1 cellular context compared by ENCODE assay signal in genomic region chr21:24225432-24225831, GRCh38.
TF ChIP-seq lines count a peak whose summit lies in the region.

No MANE protein-coding gene starts in this region.

TF ChIP-seq in SK-N-SH, 30 proteins besides CTCF, POLR2A, EP300 and RAD21:
- no peak for TF ChIP-seq EZH2phosphoT487 (IDR thresholded peaks at IDR 0.05; ENCODE audit: borderline replicate concordance, low read depth)
- TF ChIP-seq, protein P1, sequence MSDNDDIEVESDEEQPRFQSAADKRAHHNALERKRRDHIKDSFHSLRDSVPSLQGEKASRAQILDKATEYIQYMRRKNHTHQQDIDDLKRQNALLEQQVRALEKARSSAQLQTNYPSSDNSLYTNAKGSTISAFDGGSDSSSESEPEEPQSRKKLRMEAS (IDR thresholded peaks at IDR 0.05; ENCODE audit: low read depth): no peak
- TF ChIP-seq, protein P2, sequence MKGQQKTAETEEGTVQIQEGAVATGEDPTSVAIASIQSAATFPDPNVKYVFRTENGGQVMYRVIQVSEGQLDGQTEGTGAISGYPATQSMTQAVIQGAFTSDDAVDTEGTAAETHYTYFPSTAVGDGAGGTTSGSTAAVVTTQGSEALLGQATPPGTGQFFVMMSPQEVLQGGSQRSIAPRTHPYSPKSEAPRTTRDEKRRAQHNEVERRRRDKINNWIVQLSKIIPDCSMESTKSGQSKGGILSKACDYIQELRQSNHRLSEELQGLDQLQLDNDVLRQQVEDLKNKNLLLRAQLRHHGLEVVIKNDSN (IDR thresholded peaks at IDR 0.05; ENCODE audit: borderline replicate concordance, low read depth): no peak
- TF ChIP-seq NFIC (IDR thresholded peaks at IDR 0.05; ENCODE audit: borderline replicate concordance): no peak
- no peak for TF ChIP-seq MEF2A (IDR thresholded peaks at IDR 0.05; ENCODE audit: borderline replicate concordance, low read depth)
- TF ChIP-seq, protein P3, sequence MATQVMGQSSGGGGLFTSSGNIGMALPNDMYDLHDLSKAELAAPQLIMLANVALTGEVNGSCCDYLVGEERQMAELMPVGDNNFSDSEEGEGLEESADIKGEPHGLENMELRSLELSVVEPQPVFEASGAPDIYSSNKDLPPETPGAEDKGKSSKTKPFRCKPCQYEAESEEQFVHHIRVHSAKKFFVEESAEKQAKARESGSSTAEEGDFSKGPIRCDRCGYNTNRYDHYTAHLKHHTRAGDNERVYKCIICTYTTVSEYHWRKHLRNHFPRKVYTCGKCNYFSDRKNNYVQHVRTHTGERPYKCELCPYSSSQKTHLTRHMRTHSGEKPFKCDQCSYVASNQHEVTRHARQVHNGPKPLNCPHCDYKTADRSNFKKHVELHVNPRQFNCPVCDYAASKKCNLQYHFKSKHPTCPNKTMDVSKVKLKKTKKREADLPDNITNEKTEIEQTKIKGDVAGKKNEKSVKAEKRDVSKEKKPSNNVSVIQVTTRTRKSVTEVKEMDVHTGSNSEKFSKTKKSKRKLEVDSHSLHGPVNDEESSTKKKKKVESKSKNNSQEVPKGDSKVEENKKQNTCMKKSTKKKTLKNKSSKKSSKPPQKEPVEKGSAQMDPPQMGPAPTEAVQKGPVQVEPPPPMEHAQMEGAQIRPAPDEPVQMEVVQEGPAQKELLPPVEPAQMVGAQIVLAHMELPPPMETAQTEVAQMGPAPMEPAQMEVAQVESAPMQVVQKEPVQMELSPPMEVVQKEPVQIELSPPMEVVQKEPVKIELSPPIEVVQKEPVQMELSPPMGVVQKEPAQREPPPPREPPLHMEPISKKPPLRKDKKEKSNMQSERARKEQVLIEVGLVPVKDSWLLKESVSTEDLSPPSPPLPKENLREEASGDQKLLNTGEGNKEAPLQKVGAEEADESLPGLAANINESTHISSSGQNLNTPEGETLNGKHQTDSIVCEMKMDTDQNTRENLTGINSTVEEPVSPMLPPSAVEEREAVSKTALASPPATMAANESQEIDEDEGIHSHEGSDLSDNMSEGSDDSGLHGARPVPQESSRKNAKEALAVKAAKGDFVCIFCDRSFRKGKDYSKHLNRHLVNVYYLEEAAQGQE (IDR thresholded peaks at IDR 0.05; ENCODE audit: low read depth, low read length): no peak
- no peak for TF ChIP-seq SIN3A (IDR thresholded peaks at IDR 0.05; ENCODE audit: borderline replicate concordance, low read depth, low read length)
- TF ChIP-seq FOSL2 (IDR thresholded peaks at IDR 0.05; ENCODE audit: borderline replicate concordance, low read depth): peak; percentile 91
- TF ChIP-seq FOXJ3 (CRISPR knock-in tag; IDR thresholded peaks at IDR 0.05): no peak
- no peak for TF ChIP-seq GABPA (IDR thresholded peaks at IDR 0.05; ENCODE audit: low read depth)
- peak; percentile 87 for TF ChIP-seq JUND (IDR thresholded peaks at IDR 0.05)
- TF ChIP-seq RXRA (IDR thresholded peaks at IDR 0.05; ENCODE audit: borderline replicate concordance, low read depth): no peak
- no peak for TF ChIP-seq TEAD4 (IDR thresholded peaks at IDR 0.05; ENCODE audit: borderline replicate concordance, insufficient read depth)
- no peak for TF ChIP-seq USF2 (IDR thresholded peaks at IDR 0.05; ENCODE audit: borderline replicate concordance, low read depth, low read length)
- TF ChIP-seq NRF1 (IDR thresholded peaks at IDR 0.05; ENCODE audit: low read depth, low read length): no peak
- TF ChIP-seq, protein P4, sequence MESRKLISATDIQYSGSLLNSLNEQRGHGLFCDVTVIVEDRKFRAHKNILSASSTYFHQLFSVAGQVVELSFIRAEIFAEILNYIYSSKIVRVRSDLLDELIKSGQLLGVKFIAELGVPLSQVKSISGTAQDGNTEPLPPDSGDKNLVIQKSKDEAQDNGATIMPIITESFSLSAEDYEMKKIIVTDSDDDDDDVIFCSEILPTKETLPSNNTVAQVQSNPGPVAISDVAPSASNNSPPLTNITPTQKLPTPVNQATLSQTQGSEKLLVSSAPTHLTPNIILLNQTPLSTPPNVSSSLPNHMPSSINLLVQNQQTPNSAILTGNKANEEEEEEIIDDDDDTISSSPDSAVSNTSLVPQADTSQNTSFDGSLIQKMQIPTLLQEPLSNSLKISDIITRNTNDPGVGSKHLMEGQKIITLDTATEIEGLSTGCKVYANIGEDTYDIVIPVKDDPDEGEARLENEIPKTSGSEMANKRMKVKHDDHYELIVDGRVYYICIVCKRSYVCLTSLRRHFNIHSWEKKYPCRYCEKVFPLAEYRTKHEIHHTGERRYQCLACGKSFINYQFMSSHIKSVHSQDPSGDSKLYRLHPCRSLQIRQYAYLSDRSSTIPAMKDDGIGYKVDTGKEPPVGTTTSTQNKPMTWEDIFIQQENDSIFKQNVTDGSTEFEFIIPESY (IDR thresholded peaks at IDR 0.05; ENCODE audit: borderline replicate concordance, low read depth): no peak
- no peak for TF ChIP-seq SMC3 (IDR thresholded peaks at IDR 0.05; ENCODE audit: low read depth, low read length)
- TF ChIP-seq, protein P5, sequence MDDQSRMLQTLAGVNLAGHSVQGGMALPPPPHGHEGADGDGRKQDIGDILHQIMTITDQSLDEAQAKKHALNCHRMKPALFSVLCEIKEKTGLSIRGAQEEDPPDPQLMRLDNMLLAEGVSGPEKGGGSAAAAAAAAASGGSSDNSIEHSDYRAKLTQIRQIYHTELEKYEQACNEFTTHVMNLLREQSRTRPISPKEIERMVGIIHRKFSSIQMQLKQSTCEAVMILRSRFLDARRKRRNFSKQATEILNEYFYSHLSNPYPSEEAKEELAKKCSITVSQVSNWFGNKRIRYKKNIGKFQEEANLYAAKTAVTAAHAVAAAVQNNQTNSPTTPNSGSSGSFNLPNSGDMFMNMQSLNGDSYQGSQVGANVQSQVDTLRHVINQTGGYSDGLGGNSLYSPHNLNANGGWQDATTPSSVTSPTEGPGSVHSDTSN (IDR thresholded peaks at IDR 0.05): no peak
- no peak for TF ChIP-seq ELF1 (IDR thresholded peaks at IDR 0.05)
- no peak for TF ChIP-seq MXI1 (IDR thresholded peaks at IDR 0.05; ENCODE audit: low read depth, low read length)
- TF ChIP-seq TCF12 (IDR thresholded peaks at IDR 0.05): 0 out of 2 replicates have a peak, but pooled peaks have one; percentile 19
- no peak for TF ChIP-seq CHD2 (IDR thresholded peaks at IDR 0.05; ENCODE audit: low read length, partially characterized antibody)
- TF ChIP-seq RCOR1 (IDR thresholded peaks at IDR 0.05; ENCODE audit: low read length): no peak
- no peak for TF ChIP-seq GATA2 (CRISPR knock-in tag; IDR thresholded peaks at IDR 0.05)
